Comparison of ENCODE assay signal across 15 cellular contexts in genomic region chr1:115647507-115647906, GRCh38.
DNase-seq lines count a peak whose midpoint lies in the region; ATAC-seq and TF ChIP-seq lines count a peak whose summit lies in the region.
"Had no signal": no experiment of that assay in that cellular context is flagged by ENCODE, and none has a peak within 500 bp of the region (broad histone marks: within the 10 kb centered on the region; RNA-seq: fewer than 3 reads in every experiment).

No MANE protein-coding gene starts in this region.

- peaks cover 18% of the 10 kb centered on the region for H3K36me3 ChIP-seq in Loucy (ENCODE audit: insufficient read depth, low read length)
- H3K36me3 ChIP-seq: adrenal gland had no signal

- no peaks in the 10 kb centered on the region for H3K9me3 ChIP-seq in Loucy (ENCODE audit: insufficient read depth, low read depth, low read length)
- H3K9me3 ChIP-seq: adrenal gland had no signal

- H2AFZ ChIP-seq in Loucy (ENCODE audit: low read length) = no peak overlapping the region

- peak overlapping the region; percentile 98 for H3K4me2 ChIP-seq in Loucy (ENCODE audit: low read depth, low read length, poor library complexity, severe bottlenecking)

- peak; percentile 21 for DNase-seq in stimulated activated CD4-positive, alpha-beta T cell treated with anti-CD3 and anti-CD28 coated beads, Interleukin-15, amount 100 ng/mL, for 24 hours
- no peak for DNase-seq in stimulated activated CD4-positive, alpha-beta T cell treated with anti-CD3 and anti-CD28 coated beads, Interleukin-4, amount 100 ng/mL, for 1 hour
- DNase-seq in central memory CD4-positive, alpha-beta T cell = peak; percentile 3
- DNase-seq: activated CD8-positive, alpha-beta memory T cell treated with anti-CD3 and anti-CD28 coated beads, Interleukin-2, amount 50 U/mL, for 4 hours; effector CD4-positive, alpha-beta T cell; kidney; NCI-H2029 treated with DMSO at 0.1 percent for 48 hours; nephron progenitor cell had no signal

- peaks cover 85% of the 10 kb centered on the region for H3K4me1 ChIP-seq in Loucy (ENCODE audit: insufficient read depth, low read length, poor library complexity, severe bottlenecking)

- peak; percentile 38 for TF ChIP-seq CTCF in Loucy (conservative IDR thresholded peaks at IDR 0.05; ENCODE audit: low read length)

- H4K20me1 ChIP-seq in Loucy (ENCODE audit: insufficient read depth, low read length, poor library complexity, severe bottlenecking) = peaks cover 38% of the 10 kb centered on the region

- peaks cover 97% of the 10 kb centered on the region for H3K79me2 ChIP-seq in Loucy (ENCODE audit: insufficient read depth, low read length)

- H3K4me3 ChIP-seq in Loucy (ENCODE audit: low read length, poor library complexity, severe bottlenecking) = peak overlapping the region; percentile 88
- H3K4me3 ChIP-seq: adrenal gland, SK-N-MC had no signal

- H3F3A ChIP-seq in Loucy (ENCODE audit: low read depth) = 0 out of 2 replicates have a peak, but pooled peaks cover 5% of the 10 kb centered on the region

- no peaks in the 10 kb centered on the region for H3K9me2 ChIP-seq in Loucy (replicated peaks; ENCODE audit: low read depth, low read length)

- no peaks in the 10 kb centered on the region for H3K27me3 ChIP-seq in Loucy (ENCODE audit: insufficient read depth, low read length, poor library complexity, severe bottlenecking)
- H3K27me3 ChIP-seq: adrenal gland had no signal

- no peak for ATAC-seq in GM19452 (IDR thresholded peaks at IDR 0.05; ENCODE audit: unreplicated experiment)
- ATAC-seq in HG02970 (IDR thresholded peaks at IDR 0.05; ENCODE audit: low FRiP score, unreplicated experiment) = no peak
- ATAC-seq in GM21786 (IDR thresholded peaks at IDR 0.05; ENCODE audit: unreplicated experiment) = no peak
- ATAC-seq in GM18873 (IDR thresholded peaks at IDR 0.05; ENCODE audit: low FRiP score, unreplicated experiment) = no peak

- H3K9ac ChIP-seq in Loucy (ENCODE audit: low read depth, low read length, poor library complexity, severe bottlenecking) = peak overlapping the region; percentile 63
